In genomic region chrX:118350715-118351114, GRCh38 we compare ENCODE assay signal across 11 cellular contexts. TPM values are rescaled to one million over a fixed set of nuclear protein-coding genes. Genes with fewer than 3 reads are reported as not detected.
DNase-seq lines count a peak whose midpoint lies in the region; ATAC-seq and TF ChIP-seq lines count a peak whose summit lies in the region.
"Had no signal": no experiment of that assay in that cellular context is flagged by ENCODE, and none has a peak within 500 bp of the region (broad histone marks: within the 10 kb centered on the region; RNA-seq: fewer than 3 reads in every experiment).

No MANE protein-coding gene starts in this region.

- H3K9me3 ChIP-seq in neutrophil = no peaks in the 10 kb centered on the region

- peak overlapping the region; percentile 61 for H3K27ac ChIP-seq in neutrophil
- H3K27ac ChIP-seq: 22Rv1 had no signal

- TF ChIP-seq CTCF in neutrophil (IDR thresholded peaks at IDR 0.05) = no peak

- H3K27me3 Mint-ChIP-seq in IgD-negative memory B cell = no peaks in the 10 kb centered on the region
- no peaks in the 10 kb centered on the region for H3K27me3 Mint-ChIP-seq in activated T-helper 17 cell treated with anti-CD3 and anti-CD28 coated beads, Interleukin-2, amount 50 U/mL, for 72 hours
- H3K27me3 Mint-ChIP-seq in stimulated activated naive B cell treated with anti-CD40 and anti-IgM and Interleukin-4, amounts not matched to agents 10 μg/mL and 1 μg/mL and 100 μg/mL, for 72 hours = no peaks in the 10 kb centered on the region

- H3K4me1 ChIP-seq in neutrophil (ENCODE audit: control insufficient read depth in 1 of 2, insufficient read depth in 1 of 2, low read depth in 1 of 2, low read length in 1 of 2) = peaks cover 35 to 37% of the 10 kb centered on the region in 2 experiments

- no peak overlapping the region for H3K4me3 ChIP-seq in neutrophil (ENCODE audit: low read depth in 1 of 2, low read length in 1 of 2)

- H3K36me3 Mint-ChIP-seq in IgD-negative memory B cell = no peaks in the 10 kb centered on the region
- no peaks in the 10 kb centered on the region for H3K36me3 Mint-ChIP-seq in activated T-helper 17 cell treated with anti-CD3 and anti-CD28 coated beads, Interleukin-2, amount 50 U/mL, for 72 hours (ENCODE audit: low read depth)
- peaks cover 1 to 6% of the 10 kb centered on the region in 2 donors for H3K36me3 Mint-ChIP-seq in stimulated activated naive B cell treated with anti-CD40 and anti-IgM and Interleukin-4, amounts not matched to agents 10 μg/mL and 1 μg/mL and 100 μg/mL, for 72 hours

- no peaks in the 10 kb centered on the region for H3K9me3 Mint-ChIP-seq in IgD-negative memory B cell
- no peaks in the 10 kb centered on the region for H3K9me3 Mint-ChIP-seq in activated T-helper 17 cell treated with anti-CD3 and anti-CD28 coated beads, Interleukin-2, amount 50 U/mL, for 72 hours
- no peaks in the 10 kb centered on the region for H3K9me3 Mint-ChIP-seq in stimulated activated naive B cell treated with anti-CD40 and anti-IgM and Interleukin-4, amounts not matched to agents 10 μg/mL and 1 μg/mL and 100 μg/mL, for 72 hours

- peak overlapping the region in 2 of 3 donors; percentile 59 to 62 for H3K27ac Mint-ChIP-seq in IgD-negative memory B cell
- H3K27ac Mint-ChIP-seq in activated T-helper 17 cell treated with anti-CD3 and anti-CD28 coated beads, Interleukin-2, amount 50 U/mL, for 72 hours = no peak overlapping the region
- no peak overlapping the region for H3K27ac Mint-ChIP-seq in stimulated activated naive B cell treated with anti-CD40 and anti-IgM and Interleukin-4, amounts not matched to agents 10 μg/mL and 1 μg/mL and 100 μg/mL, for 72 hours

- ATAC-seq in activated T-helper 17 cell treated with anti-CD3 and anti-CD28 coated beads, Interleukin-2, amount 50 U/mL, for 72 hours (replicated peaks) = no peak
- ATAC-seq in HG02588 (IDR thresholded peaks at IDR 0.05; ENCODE audit: unreplicated experiment) = no peak
- ATAC-seq in stimulated activated naive B cell treated with anti-CD40 and anti-IgM and Interleukin-4, amounts not matched to agents 10 μg/mL and 1 μg/mL and 100 μg/mL, for 72 hours (replicated peaks) = no peak
- ATAC-seq in GM18870 (IDR thresholded peaks at IDR 0.05; ENCODE audit: unreplicated experiment) = no peak

- no peaks in the 10 kb centered on the region for H3K36me3 ChIP-seq in neutrophil

- H3K4me1 Mint-ChIP-seq in IgD-negative memory B cell = peaks cover 30 to 36% (median 36%) of the 10 kb centered on the region in 3 donors
- peaks cover 33% of the 10 kb centered on the region for H3K4me1 Mint-ChIP-seq in activated T-helper 17 cell treated with anti-CD3 and anti-CD28 coated beads, Interleukin-2, amount 50 U/mL, for 72 hours
- H3K4me1 Mint-ChIP-seq in stimulated activated naive B cell treated with anti-CD40 and anti-IgM and Interleukin-4, amounts not matched to agents 10 μg/mL and 1 μg/mL and 100 μg/mL, for 72 hours = peaks cover 15 to 43% of the 10 kb centered on the region in 2 donors

- peak overlapping the region in 3 of 4 donors; percentile 54 to 87 (median 72) for H3K4me3 Mint-ChIP-seq in IgD-negative memory B cell
- H3K4me3 Mint-ChIP-seq in activated T-helper 17 cell treated with anti-CD3 and anti-CD28 coated beads, Interleukin-2, amount 50 U/mL, for 72 hours = peak overlapping the region; percentile 95
- H3K4me3 Mint-ChIP-seq in stimulated activated naive B cell treated with anti-CD40 and anti-IgM and Interleukin-4, amounts not matched to agents 10 μg/mL and 1 μg/mL and 100 μg/mL, for 72 hours = peak overlapping the region in 1 of 2 donors; percentile 30

- peak; percentile 59 for DNase-seq in SIG-M5 treated with dmso at 0.1 percent for 504 hours (lab: John Stamatoyannopoulos, UW; ENCODE audit: unreplicated experiment)
- no peak for DNase-seq in SIG-M5 (lab: John Stamatoyannopoulos, UW)
- no peak for DNase-seq in stimulated activated naive B cell treated with anti-CD40 and anti-IgM and Interleukin-4, amounts not matched to agents 10 μg/mL and 1 μg/mL and 100 μg/mL, for 72 hours
- DNase-seq: NCI-H524; stimulated activated CD4-positive, alpha-beta T cell treated with anti-CD3 and anti-CD28 coated beads, Interleukin-2, amount 100 ng/mL, for 24 hours had no signal

- no peaks in the 10 kb centered on the region for H3K27me3 ChIP-seq in neutrophil

RNA-seq across cellular contexts. Expression of gene WDR44, which starts 4.8 kb away (rescaled TPM):
- 4.6 TPM for polyA plus RNA-seq in IgD-negative memory B cell
- total RNA-seq in activated T-helper 17 cell treated with anti-CD3 and anti-CD28 coated beads, Interleukin-2, amount 50 U/mL, for 72 hours = 10 to 100 TPM; 12.0 to 12.7 TPM

Comparison
In these comparisons a context has a peak if more than half of its experiments do, and no peak if none do; other contexts are left out.
1. H3K27ac Mint-ChIP-seq: peak in IgD-negative memory B cell (2 of 3); none in activated T-helper 17 cell treated with anti-CD3 and anti-CD28 coated beads, Interleukin-2, amount 50 U/mL, for 72 hours (single experiment) and stimulated activated naive B cell treated with anti-CD40 and anti-IgM and Interleukin-4, amounts not matched to agents 10 μg/mL and 1 μg/mL and 100 μg/mL, for 72 hours (single experiment).